13 cellular contexts compared by ENCODE assay signal in genomic region chr17:31413871-31414589, GRCh38. TPM values are rescaled to one million over a fixed set of nuclear protein-coding genes. Genes with fewer than 3 reads are reported as not detected.
A peak's percentile ranks its signal among the peaks of the same experiment; 100 is the strongest.
DNase-seq lines count a peak whose midpoint lies in the region; ATAC-seq, FAIRE-seq and TF ChIP-seq lines count a peak whose summit lies in the region.
"Had no signal": no experiment of that assay in that cellular context is flagged by ENCODE, and none has a peak within 500 bp of the region (broad histone marks: within the 10 kb centered on the region; RNA-seq: fewer than 3 reads in every experiment).

No MANE protein-coding gene starts in this region.

- no peaks in the 10 kb centered on the region for H3K79me2 ChIP-seq in trophoblast cell (ENCODE audit: control insufficient read depth, insufficient read depth, low read length, poor library complexity)

- H3K4me3 ChIP-seq in RWPE2 (ENCODE audit: severe bottlenecking): no peak overlapping the region
- no peak overlapping the region for H3K4me3 ChIP-seq in fibroblast of the aortic adventitia (ENCODE audit: low read depth, low read length)
- H3K4me3 ChIP-seq in trophoblast cell (ENCODE audit: low read depth, low read length): no peak overlapping the region
- H3K4me3 ChIP-seq: lung had no signal

- no peak for FAIRE-seq in GM12891 (lab: Jason Lieb, UNC)

- H2BK5ac ChIP-seq in trophoblast cell (ENCODE audit: low read depth, low read length, poor library complexity): no peak overlapping the region

- H2BK120ac ChIP-seq in trophoblast cell (ENCODE audit: insufficient read depth, low read length, poor library complexity): no peak overlapping the region

- H3K27ac Mint-ChIP-seq in CD4-positive, alpha-beta T cell: no peak overlapping the region

- no peak overlapping the region for H3K18ac ChIP-seq in trophoblast cell (ENCODE audit: low read length)

- WGBS in trophoblast cell (ENCODE audit: extremely low coverage, insufficient coverage, insufficient read length): no CpG with 5 or more reads among the region's 12 CpGs

- POLR2A ChIA-PET in CD4-positive, alpha-beta T cell (lab: Charles Lee): no interaction called here

- H3K14ac ChIP-seq in trophoblast cell (ENCODE audit: low read length): no peak overlapping the region

- TF ChIP-seq CTCF in RWPE2 (IDR thresholded peaks at IDR 0.05; ENCODE audit: poor library complexity, severe bottlenecking) (no peak), fibroblast of the aortic adventitia (IDR thresholded peaks at IDR 0.05; ENCODE audit: insufficient read depth, low read length) (no peak)
- no peak for TF ChIP-seq CTCF in CD4-positive, alpha-beta T cell (IDR thresholded peaks at IDR 0.05)

- H3K9ac ChIP-seq in trophoblast cell (ENCODE audit: low read length): no peak overlapping the region

- no peak overlapping the region for H2BK12ac ChIP-seq in trophoblast cell (ENCODE audit: low read length)

- intact Hi-C loops in CD4-positive, alpha-beta T cell (cut with DNase I, micrococcal nuclease): no loop called here

- H4K12ac ChIP-seq in trophoblast cell (ENCODE audit: low read depth, low read length): no peak overlapping the region

- no peak overlapping the region for H3K27ac ChIP-seq in RWPE2 (ENCODE audit: poor library complexity, severe bottlenecking)
- no peak overlapping the region for H3K27ac ChIP-seq in trophoblast cell (ENCODE audit: low read depth, low read length)
- no peak overlapping the region for H3K27ac ChIP-seq in CD4-positive, alpha-beta T cell (ENCODE audit: low read depth, low read length)

- H3K4ac ChIP-seq in trophoblast cell (ENCODE audit: low read depth, low read length): no peak overlapping the region

- no peak overlapping the region for H3K23ac ChIP-seq in trophoblast cell (ENCODE audit: low read length)

- no peaks in the 10 kb centered on the region for H3K4me1 Mint-ChIP-seq in CD4-positive, alpha-beta T cell (ENCODE audit: low read depth)

- no peak overlapping the region for H4K8ac ChIP-seq in trophoblast cell (ENCODE audit: low read depth, low read length)

- DNase-seq in EL: peak; percentile 73
- DNase-seq in RWPE2 (ENCODE audit: low spot score): no peak
- peak; percentile 53 for DNase-seq in fibroblast of the aortic adventitia (ENCODE audit: low read depth)
- DNase-seq in trophoblast cell: peak; percentile 57 to 64
- DNase-seq in NCI-H1092 (lab: John Stamatoyannopoulos, UW): no peak
- DNase-seq in CD4-positive, alpha-beta T cell: no peak
- DNase-seq in effector CD4-positive, alpha-beta T cell: no peak
- DNase-seq in GM12891 (ENCODE audit: insufficient read length, low spot score): no peak
- DNase-seq: activated CD4-positive, CD25-positive, alpha-beta regulatory T cell; NCI-H774; stimulated activated CD4-positive, alpha-beta T cell treated with anti-CD3 and anti-CD28 coated beads, Interleukin-4, amount 100 ng/mL, for 24 hours had no signal

- H4K91ac ChIP-seq in trophoblast cell (ENCODE audit: low read depth, low read length): peak overlapping the region; percentile 29

- CTCF ChIA-PET in CD4-positive, alpha-beta T cell (lab: Charles Lee): no interaction called here

- no peak overlapping the region for H3K4me2 ChIP-seq in trophoblast cell (ENCODE audit: low read length)

- peak; percentile 78; the same call in 2 of the 3 replicates for ATAC-seq in RWPE2 (ENCODE audit: low read depth)
- no peak for ATAC-seq in CD4-positive, alpha-beta T cell (ENCODE audit: poor library complexity)

- no peak for TF ChIP-seq POLR2A in GM12891 (IDR thresholded peaks at IDR 0.05; ENCODE audit: low read depth, low read length)

- no peaks in the 10 kb centered on the region for H3K79me1 ChIP-seq in trophoblast cell (ENCODE audit: low read length)

- H3K27me3 Mint-ChIP-seq in CD4-positive, alpha-beta T cell: no peaks in the 10 kb centered on the region

- H3K4me1 ChIP-seq in RWPE2 (ENCODE audit: insufficient read depth, poor library complexity, severe bottlenecking) (no peaks in the 10 kb centered on the region), trophoblast cell (ENCODE audit: control insufficient read depth in 1 of 2, insufficient read depth in 2 of 2, low read length in 2 of 2) (peaks cover 7 to 19% of the 10 kb centered on the region in 2 experiments)

- no peaks in the 10 kb centered on the region for H3K36me3 Mint-ChIP-seq in CD4-positive, alpha-beta T cell (ENCODE audit: low read depth)
- H3K36me3 Mint-ChIP-seq: brain had no signal

- H3K9me3 ChIP-seq in RWPE2 (ENCODE audit: severe bottlenecking) (no peaks in the 10 kb centered on the region), trophoblast cell (ENCODE audit: insufficient read depth, low read depth, low read length) (no peaks in the 10 kb centered on the region)
- H3K9me3 ChIP-seq in CD4-positive, alpha-beta T cell (ENCODE audit: control insufficient read depth, low read length): no peaks in the 10 kb centered on the region

- no peak overlapping the region for H2AFZ ChIP-seq in trophoblast cell (ENCODE audit: insufficient read depth, low read length, poor library complexity)

- H2AK5ac ChIP-seq in trophoblast cell (ENCODE audit: low read length): no peak overlapping the region

- H3K36me3 ChIP-seq in RWPE2 (ENCODE audit: low read depth): no peaks in the 10 kb centered on the region
- H3K36me3 ChIP-seq in trophoblast cell (ENCODE audit: control insufficient read depth in 1 of 2, insufficient read depth in 2 of 2, low read length in 2 of 2): no peaks in the 10 kb centered on the region

- no peaks in the 10 kb centered on the region for H3K9me3 Mint-ChIP-seq in CD4-positive, alpha-beta T cell
- H3K9me3 Mint-ChIP-seq: brain had no signal

- H3K27me3 ChIP-seq in RWPE2 (ENCODE audit: insufficient read depth, poor library complexity, severe bottlenecking) (no peaks in the 10 kb centered on the region), trophoblast cell (ENCODE audit: insufficient read depth, low read length) (no peaks in the 10 kb centered on the region)
- H3K27me3 ChIP-seq in CD4-positive, alpha-beta T cell (ENCODE audit: control insufficient read depth, insufficient read depth, low read length): no peaks in the 10 kb centered on the region

- no peak overlapping the region for H3K4me3 Mint-ChIP-seq in CD4-positive, alpha-beta T cell

TF ChIP-seq in GM12891, 5 proteins besides CTCF, POLR2A, EP300 and RAD21:
- TF ChIP-seq TAF1 (IDR thresholded peaks at IDR 0.05; ENCODE audit: low read depth, low read length) (no peak), PAX5 (IDR thresholded peaks at IDR 0.05; ENCODE audit: insufficient read depth, low read length, severe bottlenecking) (no peak), SPI1 (IDR thresholded peaks at IDR 0.05; ENCODE audit: low read depth, low read length) (no peak), POU2F2 (IDR thresholded peaks at IDR 0.05; ENCODE audit: low read depth, low read length) (no peak), POLR2AphosphoS5 (IDR thresholded peaks at IDR 0.05; ENCODE audit: low read depth, low read length) (no peak)

RNA-seq across cellular contexts. Expression of gene RAB11FIP4, which starts 22.6 kb away (rescaled TPM):
- total RNA-seq in fibroblast of the aortic adventitia (ENCODE audit: low replicate concordance): 0.09 and 0.74 TPM in 2 replicates
- 83.8 and 85.8 TPM in 2 replicates for polyA plus RNA-seq in trophoblast cell (2013)
- 10 to 100 TPM; 86.4 to 87.3 TPM for total RNA-seq in CD4-positive, alpha-beta T cell
- 4.4 TPM for polyA plus RNA-seq in GM12891 (2012; ENCODE audit: low read depth, missing spikeins)

Comparison
In these comparisons a context has a peak if more than half of its experiments do, and no peak if none do; other contexts are left out.
1. DNase-seq: peak in EL (single experiment), fibroblast of the aortic adventitia (single experiment) and trophoblast cell (2 of 2); none in RWPE2 (single experiment), NCI-H1092 (single experiment), CD4-positive, alpha-beta T cell (0 of 10), effector CD4-positive, alpha-beta T cell (single experiment) and GM12891 (single experiment).
2. RNA of gene RAB11FIP4, which starts 22.6 kb away (total RNA-seq): 86.4 to 87.3 TPM in CD4-positive, alpha-beta T cell; 0.09 to 0.74 TPM in fibroblast of the aortic adventitia; every median in the first group is over 10 times any median in the second.